In the genomic region with DNA sequence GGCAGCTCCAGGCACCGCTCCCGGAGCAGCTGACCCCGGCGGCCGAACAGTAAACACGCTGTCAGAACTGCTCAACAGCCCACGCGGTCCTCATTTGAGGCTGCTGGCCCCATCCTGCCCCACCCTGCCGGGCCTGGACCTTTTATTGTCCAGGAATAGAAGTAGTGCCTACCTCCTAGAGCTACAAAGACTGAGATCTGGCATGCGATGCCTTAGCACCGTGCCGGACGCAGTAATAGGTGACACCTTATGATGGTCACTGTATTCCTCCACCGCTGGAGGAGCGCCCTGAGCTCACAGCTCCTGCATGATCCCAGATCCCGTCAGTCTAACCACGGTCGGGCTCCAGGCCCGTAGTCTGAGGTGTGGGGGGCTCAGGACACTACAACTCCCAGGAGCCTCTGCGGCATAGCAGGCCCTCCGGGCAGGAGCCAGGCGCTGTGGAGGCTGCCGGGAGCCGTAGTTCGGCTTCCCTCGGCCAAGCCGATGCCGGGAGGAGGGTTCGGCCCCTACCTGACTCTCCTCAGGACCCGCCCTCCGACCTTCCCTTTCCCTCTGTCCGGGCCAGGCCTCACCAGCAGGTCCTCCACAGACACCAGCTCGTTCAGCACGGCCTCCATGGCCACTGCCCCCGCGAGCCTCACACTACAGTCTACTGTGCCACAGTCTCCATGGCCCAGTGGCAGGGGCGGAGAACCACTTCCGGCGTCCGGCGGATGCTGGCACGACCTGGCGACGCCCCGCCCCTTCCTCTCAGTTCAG, we compare ENCODE assay signal across 8 cellular contexts. TPM values are rescaled to one million over a fixed set of nuclear protein-coding genes. Genes with fewer than 3 reads are reported as not detected.
DNase-seq lines count a peak whose midpoint lies in the region; ATAC-seq and TF ChIP-seq lines count a peak whose summit lies in the region.

A gene (minus strand): TSS at position 697 of the 762 bp plus-strand sequence. CDS start 77 bp downstream, at position 620.

- H3K27ac ChIP-seq in liver (ENCODE audit: low read depth in 1 of 2, low read length in 2 of 2), result peak within 1 kb of the TSS; percentile 98 to 99

- no peak for TF ChIP-seq RAD21 in liver (IDR thresholded peaks at IDR 0.05)

- H3K27ac Mint-ChIP-seq in CD14-positive monocyte, result peak within 1 kb of the TSS; percentile 90 to 98 (median 96)
- H3K27ac Mint-ChIP-seq in dendritic cell treated with granulocyte-macrophage colony-stimulating factor and Interleukin-4, amounts not matched to agents 40 ng/mL and 50 ng/mL, for 4 days, result peak within 1 kb of the TSS; percentile 94

- peaks cover 39% of the 10 kb centered on the region for H3K4me1 Mint-ChIP-seq in CD14-positive monocyte
- H3K4me1 Mint-ChIP-seq in dendritic cell treated with granulocyte-macrophage colony-stimulating factor and Interleukin-4, amounts not matched to agents 40 ng/mL and 50 ng/mL, for 4 days (ENCODE audit: low read depth), result peaks cover 54% of the 10 kb centered on the region

- peaks cover 0 to 2% (median 0%) of the 10 kb centered on the region in 3 donors for H3K27me3 Mint-ChIP-seq in CD14-positive monocyte (ENCODE audit: low read depth in 3 of 3)
- peaks cover 8% of the 10 kb centered on the region for H3K27me3 Mint-ChIP-seq in dendritic cell treated with granulocyte-macrophage colony-stimulating factor and Interleukin-4, amounts not matched to agents 40 ng/mL and 50 ng/mL, for 4 days

- intact Hi-C loops in CD14-positive monocyte (cut with micrococcal nuclease), result loop anchor here in 1 of 2 donors (2.0 to 10.0 kb wide), 3 partner anchors 28 to 660 kb away; a partner anchor contains a TSS
- intact Hi-C loops in dendritic cell treated with granulocyte-macrophage colony-stimulating factor and Interleukin-4, amounts not matched to agents 40 ng/mL and 50 ng/mL, for 4 days (cut with micrococcal nuclease), result loop anchor here (1.0 to 5.0 kb wide), 4 partner anchors 8 to 97 kb away; a partner anchor contains a TSS

- H3K27me3 ChIP-seq in liver (ENCODE audit: control insufficient read depth in 4 of 4, insufficient read depth in 4 of 4, low read length in 3 of 4), result no peaks in the 10 kb centered on the region

- H3K36me3 Mint-ChIP-seq in CD14-positive monocyte, result peaks cover 31 to 46% of the 10 kb centered on the region in 2 donors
- H3K36me3 Mint-ChIP-seq in dendritic cell treated with granulocyte-macrophage colony-stimulating factor and Interleukin-4, amounts not matched to agents 40 ng/mL and 50 ng/mL, for 4 days (ENCODE audit: low read depth), result peaks cover 65% of the 10 kb centered on the region

- peak within 1 kb of the TSS; percentile 76 to 95 (median 82) for H3K4me3 ChIP-seq in liver (ENCODE audit: low read depth in 1 of 3, low read length in 3 of 3)

- no peaks in the 10 kb centered on the region for H3K9me3 ChIP-seq in liver (ENCODE audit: control insufficient read depth in 4 of 4, low read length in 3 of 4)

- peaks cover 4 to 28% (median 16%) of the 10 kb centered on the region in 4 donors for H3K4me1 ChIP-seq in liver (ENCODE audit: control insufficient read depth in 4 of 4, insufficient read depth in 4 of 4, low read length in 3 of 4)

- peaks cover 0 to 8% (median 5%) of the 10 kb centered on the region in 4 donors for H3K36me3 ChIP-seq in liver (ENCODE audit: control insufficient read depth in 4 of 4, insufficient read depth in 3 of 4, low read depth in 1 of 4, low read length in 3 of 4)

- ATAC-seq in GM19351 (IDR thresholded peaks at IDR 0.05; ENCODE audit: unreplicated experiment), result peak; percentile 89
- ATAC-seq in HG03521 (IDR thresholded peaks at IDR 0.05; ENCODE audit: unreplicated experiment), result peak; percentile 85

- peak within 1 kb of the TSS; percentile 88 to 96 for H3K9ac ChIP-seq in liver (ENCODE audit: low read depth in 1 of 2, low read length in 2 of 2)

- peak within 1 kb of the TSS; percentile 96 to 97 for H3K4me3 Mint-ChIP-seq in CD14-positive monocyte
- H3K4me3 Mint-ChIP-seq in dendritic cell treated with granulocyte-macrophage colony-stimulating factor and Interleukin-4, amounts not matched to agents 40 ng/mL and 50 ng/mL, for 4 days, result peak within 1 kb of the TSS; percentile 97

- DNase-seq in CD14-positive monocyte (ENCODE audit: low spot score) (peak; percentile 88), NCI-H748 (lab: John Stamatoyannopoulos, UW; ENCODE audit: unreplicated experiment) (peak; percentile 95)
- DNase-seq in activated CD4-positive, alpha-beta T cell treated with anti-CD3 and anti-CD28 coated beads, Interleukin-2, amount 50 U/mL, for 24 hours (ENCODE audit: low read depth in 1 of 2, low spot score in 1 of 2), result peak; percentile 90 to 92
- peak; percentile 94 for DNase-seq in stimulated activated CD4-positive, alpha-beta T cell treated with anti-CD3 and anti-CD28 coated beads, Interleukin-4, amount 100 ng/mL, for 24 hours

- H3K9me3 Mint-ChIP-seq in CD14-positive monocyte, result peaks cover 0 to 2% (median 0%) of the 10 kb centered on the region in 7 donors
- H3K9me3 Mint-ChIP-seq in dendritic cell treated with granulocyte-macrophage colony-stimulating factor and Interleukin-4, amounts not matched to agents 40 ng/mL and 50 ng/mL, for 4 days, result no peaks in the 10 kb centered on the region

- TF ChIP-seq CTCF in CD14-positive monocyte (IDR thresholded peaks at IDR 0.05), result peak; percentile 61
- TF ChIP-seq CTCF in liver (IDR thresholded peaks at IDR 0.05; ENCODE audit: low read depth, low read length, missing input control), result peak; percentile 82

- WGBS in liver, result under 1% methylated on average over 45 of the region's 45 CpGs

TF ChIP-seq in liver, 16 proteins besides CTCF, POLR2A, EP300 and RAD21:
- TF ChIP-seq EGR1 (IDR thresholded peaks at IDR 0.05; ENCODE audit: low read depth in 2 of 2) (no peak), RXRA (IDR thresholded peaks at IDR 0.05) (peak in 1 of 2 donors; percentile 12), FOXA2 (IDR thresholded peaks at IDR 0.05) (peak; percentile 54), TAF1 (conservative IDR thresholded peaks at IDR 0.05) (no peak), JUND (IDR thresholded peaks at IDR 0.05) (no peak), NR2F2 (IDR thresholded peaks at IDR 0.05) (peak; percentile 6), SP1 (IDR thresholded peaks at IDR 0.05) (peak; percentile 50), HNF4G (IDR thresholded peaks at IDR 0.05) (no peak), HNF4A (conservative IDR thresholded peaks at IDR 0.05) (no peak), GABPA (IDR thresholded peaks at IDR 0.05 in 1 of 2, conservative IDR thresholded peaks at IDR 0.05 in 1 of 2) (peak; percentile 85 to 96), FOXA1 (IDR thresholded peaks at IDR 0.05) (peak; percentile 63), YY1 (IDR thresholded peaks at IDR 0.05) (peak; percentile 91)
- TF ChIP-seq, protein P1, sequence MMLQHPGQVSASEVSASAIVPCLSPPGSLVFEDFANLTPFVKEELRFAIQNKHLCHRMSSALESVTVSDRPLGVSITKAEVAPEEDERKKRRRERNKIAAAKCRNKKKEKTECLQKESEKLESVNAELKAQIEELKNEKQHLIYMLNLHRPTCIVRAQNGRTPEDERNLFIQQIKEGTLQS (IDR thresholded peaks at IDR 0.05), result no peak
- TF ChIP-seq, protein P2, sequence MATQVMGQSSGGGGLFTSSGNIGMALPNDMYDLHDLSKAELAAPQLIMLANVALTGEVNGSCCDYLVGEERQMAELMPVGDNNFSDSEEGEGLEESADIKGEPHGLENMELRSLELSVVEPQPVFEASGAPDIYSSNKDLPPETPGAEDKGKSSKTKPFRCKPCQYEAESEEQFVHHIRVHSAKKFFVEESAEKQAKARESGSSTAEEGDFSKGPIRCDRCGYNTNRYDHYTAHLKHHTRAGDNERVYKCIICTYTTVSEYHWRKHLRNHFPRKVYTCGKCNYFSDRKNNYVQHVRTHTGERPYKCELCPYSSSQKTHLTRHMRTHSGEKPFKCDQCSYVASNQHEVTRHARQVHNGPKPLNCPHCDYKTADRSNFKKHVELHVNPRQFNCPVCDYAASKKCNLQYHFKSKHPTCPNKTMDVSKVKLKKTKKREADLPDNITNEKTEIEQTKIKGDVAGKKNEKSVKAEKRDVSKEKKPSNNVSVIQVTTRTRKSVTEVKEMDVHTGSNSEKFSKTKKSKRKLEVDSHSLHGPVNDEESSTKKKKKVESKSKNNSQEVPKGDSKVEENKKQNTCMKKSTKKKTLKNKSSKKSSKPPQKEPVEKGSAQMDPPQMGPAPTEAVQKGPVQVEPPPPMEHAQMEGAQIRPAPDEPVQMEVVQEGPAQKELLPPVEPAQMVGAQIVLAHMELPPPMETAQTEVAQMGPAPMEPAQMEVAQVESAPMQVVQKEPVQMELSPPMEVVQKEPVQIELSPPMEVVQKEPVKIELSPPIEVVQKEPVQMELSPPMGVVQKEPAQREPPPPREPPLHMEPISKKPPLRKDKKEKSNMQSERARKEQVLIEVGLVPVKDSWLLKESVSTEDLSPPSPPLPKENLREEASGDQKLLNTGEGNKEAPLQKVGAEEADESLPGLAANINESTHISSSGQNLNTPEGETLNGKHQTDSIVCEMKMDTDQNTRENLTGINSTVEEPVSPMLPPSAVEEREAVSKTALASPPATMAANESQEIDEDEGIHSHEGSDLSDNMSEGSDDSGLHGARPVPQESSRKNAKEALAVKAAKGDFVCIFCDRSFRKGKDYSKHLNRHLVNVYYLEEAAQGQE (IDR thresholded peaks at IDR 0.05), result no peak
- TF ChIP-seq, protein P3, sequence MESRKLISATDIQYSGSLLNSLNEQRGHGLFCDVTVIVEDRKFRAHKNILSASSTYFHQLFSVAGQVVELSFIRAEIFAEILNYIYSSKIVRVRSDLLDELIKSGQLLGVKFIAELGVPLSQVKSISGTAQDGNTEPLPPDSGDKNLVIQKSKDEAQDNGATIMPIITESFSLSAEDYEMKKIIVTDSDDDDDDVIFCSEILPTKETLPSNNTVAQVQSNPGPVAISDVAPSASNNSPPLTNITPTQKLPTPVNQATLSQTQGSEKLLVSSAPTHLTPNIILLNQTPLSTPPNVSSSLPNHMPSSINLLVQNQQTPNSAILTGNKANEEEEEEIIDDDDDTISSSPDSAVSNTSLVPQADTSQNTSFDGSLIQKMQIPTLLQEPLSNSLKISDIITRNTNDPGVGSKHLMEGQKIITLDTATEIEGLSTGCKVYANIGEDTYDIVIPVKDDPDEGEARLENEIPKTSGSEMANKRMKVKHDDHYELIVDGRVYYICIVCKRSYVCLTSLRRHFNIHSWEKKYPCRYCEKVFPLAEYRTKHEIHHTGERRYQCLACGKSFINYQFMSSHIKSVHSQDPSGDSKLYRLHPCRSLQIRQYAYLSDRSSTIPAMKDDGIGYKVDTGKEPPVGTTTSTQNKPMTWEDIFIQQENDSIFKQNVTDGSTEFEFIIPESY (IDR thresholded peaks at IDR 0.05), result no peak
- TF ChIP-seq, protein P4, sequence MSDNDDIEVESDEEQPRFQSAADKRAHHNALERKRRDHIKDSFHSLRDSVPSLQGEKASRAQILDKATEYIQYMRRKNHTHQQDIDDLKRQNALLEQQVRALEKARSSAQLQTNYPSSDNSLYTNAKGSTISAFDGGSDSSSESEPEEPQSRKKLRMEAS (IDR thresholded peaks at IDR 0.05), result peak; percentile 35

RNA-seq across cellular contexts. Expression of the gene that starts here (rescaled TPM):
- polyA plus RNA-seq in CD14-positive monocyte (100 to 1,000 TPM; 152 to 198 TPM), liver (100 to 1,000 TPM; 177 to 192 TPM)
- 100 to 1,000 TPM; 112 to 133 TPM for total RNA-seq in liver

Comparison
In these comparisons a context has a peak if more than half of its experiments do, and no peak if none do; other contexts are left out.
1. Peak in every context shown above with its lines: DNase-seq, ATAC-seq, H3K4me3 ChIP-seq and H3K27ac ChIP-seq.